Comparison of ENCODE assay signal across 10 cellular contexts in the genomic region with DNA sequence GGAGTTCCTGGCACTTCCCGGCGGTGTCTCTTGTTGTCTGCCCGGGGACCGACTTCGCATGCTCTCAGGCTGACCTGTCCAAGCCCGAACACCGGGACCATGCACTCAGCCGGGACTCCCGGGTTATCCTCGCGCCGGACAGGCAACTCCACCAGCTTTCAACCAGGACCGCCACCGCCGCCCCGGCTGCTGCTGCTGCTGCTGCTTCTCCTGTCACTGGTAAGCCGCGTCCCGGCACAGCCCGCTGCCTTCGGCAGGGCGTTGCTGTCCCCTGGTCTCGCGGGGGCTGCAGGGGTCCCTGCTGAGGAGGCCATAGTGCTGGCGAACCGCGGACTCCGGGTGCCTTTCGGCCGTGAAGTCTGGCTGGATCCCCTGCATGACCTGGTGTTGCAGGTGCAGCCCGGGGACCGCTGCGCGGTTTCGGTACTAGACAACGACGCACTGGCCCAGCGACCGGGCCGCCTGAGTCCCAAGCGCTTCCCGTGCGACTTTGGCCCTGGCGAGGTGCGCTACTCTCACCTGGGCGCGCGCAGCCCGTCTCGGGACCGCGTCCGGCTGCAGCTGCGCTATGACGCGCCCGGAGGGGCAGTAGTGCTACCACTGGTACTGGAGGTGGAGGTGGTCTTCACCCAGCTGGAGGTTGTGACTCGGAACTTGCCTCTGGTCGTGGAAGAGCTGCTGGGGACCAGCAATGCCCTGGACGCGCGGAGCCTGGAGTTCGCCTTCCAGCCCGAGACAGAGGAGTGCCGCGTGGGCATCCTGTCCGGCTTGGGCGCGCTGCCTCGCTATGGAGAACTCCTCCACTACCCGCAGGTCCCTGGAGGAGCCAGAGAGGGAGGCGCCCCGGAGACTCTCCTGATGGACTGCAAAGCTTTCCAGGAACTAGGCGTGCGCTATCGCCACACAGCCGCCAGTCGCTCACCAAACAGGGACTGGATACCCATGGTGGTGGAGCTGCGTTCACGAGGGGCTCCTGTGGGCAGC. TPM values are rescaled to one million over a fixed set of nuclear protein-coding genes. Genes with fewer than 3 reads are reported as not detected.
DNase-seq lines count a peak whose midpoint lies in the region; ATAC-seq and TF ChIP-seq lines count a peak whose summit lies in the region.
"Had no signal": no experiment of that assay in that cellular context is flagged by ENCODE, and none has a peak within 500 bp of the region (broad histone marks: within the 10 kb centered on the region; RNA-seq: fewer than 3 reads in every experiment).

No MANE protein-coding gene starts in this region.

- peak; percentile 24 to 36 for ATAC-seq in natural killer cell treated with Interleukin-12 subunit alpha and Interleukin-12 subunit beta and Interleukin-15 and Interleukin-18, amount 100 ng/mL, for 72 hours
- ATAC-seq in natural killer cell: no peak

- H3K9me3 ChIP-seq in endodermal cell (ENCODE audit: control insufficient read depth, low read length) (no peaks in the 10 kb centered on the region), vagina (no peaks in the 10 kb centered on the region)

- no peak overlapping the region for H3K27ac Mint-ChIP-seq in natural killer cell treated with Interleukin-12 subunit alpha and Interleukin-12 subunit beta and Interleukin-15 and Interleukin-18, amount 100 ng/mL, for 72 hours
- no peak overlapping the region for H3K27ac Mint-ChIP-seq in natural killer cell
- no peak overlapping the region for H3K27ac Mint-ChIP-seq in endodermal cell
- peak overlapping the region; percentile 88 for H3K27ac Mint-ChIP-seq in mesothelial cell of epicardium
- H3K27ac Mint-ChIP-seq: stimulated activated naive CD8-positive, alpha-beta T cell treated with anti-CD3 and anti-CD28 coated beads, Interleukin-15, amount 100 ng/mL, for 72 hours; T-helper 2 cell treated with Interferon-gamma antibody and Interleukin-4, amounts not matched to agents 5 μg/mL and 100 μg/mL, for 36 hours had no signal

- H3K36me3 Mint-ChIP-seq in natural killer cell treated with Interleukin-12 subunit alpha and Interleukin-12 subunit beta and Interleukin-15 and Interleukin-18, amount 100 ng/mL, for 72 hours: no peaks in the 10 kb centered on the region
- H3K36me3 Mint-ChIP-seq in natural killer cell (no peaks in the 10 kb centered on the region), endodermal cell (ENCODE audit: low read depth) (peaks cover 18% of the 10 kb centered on the region), mesothelial cell of epicardium (peaks cover 36% of the 10 kb centered on the region)

- H3K36me3 ChIP-seq in endodermal cell (ENCODE audit: control insufficient read depth, insufficient read depth, low read length): no peaks in the 10 kb centered on the region
- H3K36me3 ChIP-seq in vagina: no peaks in the 10 kb centered on the region

- no peak overlapping the region for H3K27ac ChIP-seq in endodermal cell (ENCODE audit: low read depth, low read length)
- no peak overlapping the region for H3K27ac ChIP-seq in vagina

- no peaks in the 10 kb centered on the region for H3K9me3 Mint-ChIP-seq in natural killer cell treated with Interleukin-12 subunit alpha and Interleukin-12 subunit beta and Interleukin-15 and Interleukin-18, amount 100 ng/mL, for 72 hours
- H3K9me3 Mint-ChIP-seq in natural killer cell (peaks cover 0 to 3% of the 10 kb centered on the region in 2 donors), endodermal cell (no peaks in the 10 kb centered on the region), mesothelial cell of epicardium (peaks cover 12% of the 10 kb centered on the region)
- H3K9me3 Mint-ChIP-seq: T-helper 2 cell treated with Interferon-gamma antibody and Interleukin-4, amounts not matched to agents 5 μg/mL and 100 μg/mL, for 36 hours had no signal

- no peak for DNase-seq in natural killer cell treated with Interleukin-12 subunit alpha and Interleukin-12 subunit beta and Interleukin-15 and Interleukin-18, amount 100 ng/mL, for 72 hours (ENCODE audit: low spot score)
- no peak for DNase-seq in natural killer cell
- DNase-seq in endodermal cell: no peak
- peak; percentile 38 to 73 for DNase-seq in mesothelial cell of epicardium (ENCODE audit: low spot score in 2 of 2, unreplicated experiment in 2 of 2)
- DNase-seq in vagina (ENCODE audit: extremely low spot score in 2 of 2): no peak
- no peak for DNase-seq in ureter (ENCODE audit: low spot score)
- no peak for DNase-seq in activated effector memory CD4-positive, alpha-beta T cell treated with anti-CD3 and anti-CD28 coated beads, Interleukin-2, amount 50 U/mL, for 16 hours
- no peak for DNase-seq in DMS79 treated with DMSO at 0.1 percent for 48 hours (lab: John Stamatoyannopoulos, UW)
- DNase-seq: stimulated activated naive CD8-positive, alpha-beta T cell treated with anti-CD3 and anti-CD28 coated beads, Interleukin-15, amount 100 ng/mL, for 72 hours had no signal

- intact Hi-C loops in natural killer cell (cut with micrococcal nuclease): no loop called here
- intact Hi-C loops in vagina (cut with DNase I): no loop called here

- no peak for TF ChIP-seq CTCF in natural killer cell (IDR thresholded peaks at IDR 0.05)
- peak; percentile 18 for TF ChIP-seq CTCF in endodermal cell (conservative IDR thresholded peaks at IDR 0.05)
- TF ChIP-seq CTCF in mesothelial cell of epicardium (IDR thresholded peaks at IDR 0.05; ENCODE audit: unreplicated experiment): no peak
- no peak for TF ChIP-seq CTCF in vagina (IDR thresholded peaks at IDR 0.05)

- WGBS in endodermal cell (ENCODE audit: insufficient coverage in 1 of 2, insufficient read length in 1 of 2), 2 experiments: 2 to 3% methylated on average over 33 to 80 of the region's 80 CpGs

- H3K27me3 ChIP-seq in endodermal cell (ENCODE audit: control insufficient read depth, insufficient read depth, low read length, poor library complexity, severe bottlenecking) (peaks cover 17% of the 10 kb centered on the region), vagina (no peaks in the 10 kb centered on the region)

- H3K4me3 ChIP-seq in endodermal cell (ENCODE audit: low read length): peak overlapping the region; percentile 88
- H3K4me3 ChIP-seq in vagina: peak overlapping the region; percentile 46 to 48

- no peak for TF ChIP-seq POLR2A in vagina (IDR thresholded peaks at IDR 0.05)

- no peak overlapping the region for H3K4me3 Mint-ChIP-seq in natural killer cell treated with Interleukin-12 subunit alpha and Interleukin-12 subunit beta and Interleukin-15 and Interleukin-18, amount 100 ng/mL, for 72 hours
- H3K4me3 Mint-ChIP-seq in natural killer cell (no peak overlapping the region), endodermal cell (peak overlapping the region; percentile 77), mesothelial cell of epicardium (peak overlapping the region; percentile 86)
- H3K4me3 Mint-ChIP-seq: T-helper 2 cell treated with Interferon-gamma antibody and Interleukin-4, amounts not matched to agents 5 μg/mL and 100 μg/mL, for 36 hours had no signal

- H3K4me1 Mint-ChIP-seq in natural killer cell treated with Interleukin-12 subunit alpha and Interleukin-12 subunit beta and Interleukin-15 and Interleukin-18, amount 100 ng/mL, for 72 hours (ENCODE audit: low read depth in 2 of 2): no peaks in the 10 kb centered on the region
- H3K4me1 Mint-ChIP-seq in natural killer cell (no peaks in the 10 kb centered on the region), endodermal cell (peaks cover 12% of the 10 kb centered on the region), mesothelial cell of epicardium (peaks cover 44% of the 10 kb centered on the region)
- H3K4me1 Mint-ChIP-seq: stimulated activated naive CD8-positive, alpha-beta T cell treated with anti-CD3 and anti-CD28 coated beads, Interleukin-15, amount 100 ng/mL, for 72 hours had no signal

- H3K4me1 ChIP-seq in endodermal cell (ENCODE audit: control insufficient read depth, insufficient read depth, low read length) (peaks cover 3% of the 10 kb centered on the region), vagina (peaks cover 22% of the 10 kb centered on the region)

- peak overlapping the region; percentile 38 for H3K9ac ChIP-seq in endodermal cell (ENCODE audit: extremely low read depth, low read length, poor library complexity, severe bottlenecking)

- H3K27me3 Mint-ChIP-seq in natural killer cell treated with Interleukin-12 subunit alpha and Interleukin-12 subunit beta and Interleukin-15 and Interleukin-18, amount 100 ng/mL, for 72 hours: peaks cover 9 to 10% of the 10 kb centered on the region in 2 donors
- peaks cover 3 to 9% of the 10 kb centered on the region in 2 donors for H3K27me3 Mint-ChIP-seq in natural killer cell (ENCODE audit: low read depth in 2 of 2)
- H3K27me3 Mint-ChIP-seq in endodermal cell (ENCODE audit: insufficient read depth): peaks cover 29% of the 10 kb centered on the region
- peaks cover 1% of the 10 kb centered on the region for H3K27me3 Mint-ChIP-seq in mesothelial cell of epicardium (ENCODE audit: low read depth)

RNA-seq across cellular contexts. Expression of a gene that starts 0.7 kb away (rescaled TPM):
- not detected for total RNA-seq in natural killer cell treated with Interleukin-12 subunit alpha and Interleukin-12 subunit beta and Interleukin-15 and Interleukin-18, amount 100 ng/mL, for 72 hours
- total RNA-seq in natural killer cell (not detected), endodermal cell (10 to 100 TPM; 20.4 to 28.4 TPM), mesothelial cell of epicardium (82.9 to 83.5 TPM (median 83.1 TPM) in 3 replicates), vagina (0.98 TPM), ureter (12.4 TPM)
- 10.4 TPM for polyA plus RNA-seq in endodermal cell (2013, experiment 1 of 2)
- 11.5 TPM for polyA plus RNA-seq in endodermal cell (2013, experiment 2 of 2)

Comparison
In these comparisons a context has a peak if more than half of its experiments do, and no peak if none do; other contexts are left out.
1. ATAC-seq: peak in natural killer cell treated with Interleukin-12 subunit alpha and Interleukin-12 subunit beta and Interleukin-15 and Interleukin-18, amount 100 ng/mL, for 72 hours (2 of 2); none in natural killer cell (0 of 3).
2. DNase-seq: peak in mesothelial cell of epicardium (2 of 2); none in natural killer cell treated with Interleukin-12 subunit alpha and Interleukin-12 subunit beta and Interleukin-15 and Interleukin-18, amount 100 ng/mL, for 72 hours (single experiment), natural killer cell (single experiment), endodermal cell (single experiment), vagina (0 of 2), ureter (single experiment), activated effector memory CD4-positive, alpha-beta T cell treated with anti-CD3 and anti-CD28 coated beads, Interleukin-2, amount 50 U/mL, for 16 hours (single experiment) and DMS79 treated with DMSO at 0.1 percent for 48 hours (single experiment).
3. H3K4me3 Mint-ChIP-seq: peak in endodermal cell (single experiment) and mesothelial cell of epicardium (single experiment); none in natural killer cell treated with Interleukin-12 subunit alpha and Interleukin-12 subunit beta and Interleukin-15 and Interleukin-18, amount 100 ng/mL, for 72 hours (single experiment) and natural killer cell (single experiment).